Comparison of ENCODE assay signal across 22 cellular contexts in the genomic region with DNA sequence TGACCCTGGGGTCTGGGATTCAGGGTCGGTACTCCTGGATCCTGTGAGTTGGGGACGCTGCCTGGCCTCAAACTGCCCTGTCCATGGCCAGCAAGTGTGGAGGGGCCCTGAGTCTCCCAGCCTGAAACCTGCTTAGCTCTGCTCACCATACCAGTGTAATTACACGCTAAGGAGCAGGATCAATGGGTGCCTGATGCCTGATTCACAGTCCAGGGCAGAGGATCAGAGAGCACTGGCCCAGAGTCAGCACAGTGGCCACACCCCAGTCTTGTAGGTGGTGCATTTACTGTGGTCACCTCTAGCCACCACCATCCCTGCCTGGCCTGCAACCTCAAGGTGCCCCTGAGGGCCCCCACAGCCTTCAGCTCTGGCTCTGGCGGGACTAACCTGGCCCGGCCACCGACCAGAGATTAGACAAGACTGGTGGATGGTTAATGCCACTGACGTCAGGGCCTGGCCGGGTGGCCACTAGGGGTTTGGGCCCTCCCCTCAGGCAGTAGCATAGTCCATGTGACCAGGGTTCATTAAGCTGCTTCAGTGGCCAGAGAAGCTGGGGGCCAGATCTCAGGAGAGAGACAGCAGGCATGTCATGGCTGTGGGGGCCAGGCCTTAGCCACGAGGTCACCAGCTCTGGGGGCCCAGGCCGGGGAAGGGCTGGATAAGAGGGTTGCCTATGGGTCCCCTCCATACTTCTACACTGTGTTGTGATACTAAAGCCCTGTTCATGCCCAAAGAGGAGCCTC. TPM values are rescaled to one million over a fixed set of nuclear protein-coding genes. Genes with fewer than 3 reads are reported as not detected.
DNase-seq lines count a peak whose midpoint lies in the region; ATAC-seq, FAIRE-seq and TF ChIP-seq lines count a peak whose summit lies in the region.
"Had no signal": no experiment of that assay in that cellular context is flagged by ENCODE, and none has a peak within 500 bp of the region (broad histone marks: within the 10 kb centered on the region; RNA-seq: fewer than 3 reads in every experiment).

No MANE protein-coding gene starts in this region.

- peaks cover 42% of the 10 kb centered on the region for H3K27me3 Mint-ChIP-seq in activated CD4-positive, alpha-beta memory T cell treated with anti-CD3 and anti-CD28 coated beads for 36 hours

- POLR2A ChIA-PET in HEK293 (lab: Yijun Ruan, JAX): no interaction called here
- POLR2A ChIA-PET in activated CD4-positive, alpha-beta memory T cell treated with anti-CD3 and anti-CD28 coated beads for 36 hours (lab: Charles Lee): interaction anchor here (0.5 kb wide), 1 partner anchor 33 kb away, joined by 3 read pairs; no protein-coding TSS in a partner anchor

- TF ChIP-seq CTCF in HEK293 (tag by site-specific recombination; IDR thresholded peaks at IDR 0.05): no peak
- no peak for TF ChIP-seq CTCF in left lung (IDR thresholded peaks at IDR 0.05)

- no peak overlapping the region for H3K4me3 Mint-ChIP-seq in activated CD4-positive, alpha-beta memory T cell treated with anti-CD3 and anti-CD28 coated beads for 36 hours
- H3K4me3 Mint-ChIP-seq: CD8-positive, alpha-beta memory T cell; T-helper 17 cell had no signal

- ATAC-seq in left colon (peak; percentile 40), left lung (no peak)
- ATAC-seq: T-helper 17 cell had no signal

- H3K9me3 ChIP-seq in HEK293 (ENCODE audit: control insufficient read depth, insufficient read depth, low read depth, low read length): no peaks in the 10 kb centered on the region
- H3K9me3 ChIP-seq in small intestine (ENCODE audit: control insufficient read depth, low read depth): no peaks in the 10 kb centered on the region
- H3K9me3 ChIP-seq in left lung: no peaks in the 10 kb centered on the region
- H3K9me3 ChIP-seq: SJCRH30 had no signal

- intact Hi-C loops in left colon (cut with DNase I, micrococcal nuclease) (no loop called here), left lung (cut with DNase I) (no loop called here)
- intact Hi-C loops in activated CD4-positive, alpha-beta memory T cell treated with anti-CD3 and anti-CD28 coated beads for 36 hours (cut with micrococcal nuclease): no loop called here

- H3K4me1 ChIP-seq in HEK293 (ENCODE audit: control insufficient read depth, insufficient read depth, low read length) (no peaks in the 10 kb centered on the region), small intestine (ENCODE audit: control insufficient read depth in 2 of 2, insufficient read depth in 1 of 2, low read depth in 1 of 2, low read length in 1 of 2) (peaks cover 0 to 3% of the 10 kb centered on the region in 2 donors), left lung (peaks cover 9 to 13% of the 10 kb centered on the region in 2 donors)

- H3K9me3 Mint-ChIP-seq in activated CD4-positive, alpha-beta memory T cell treated with anti-CD3 and anti-CD28 coated beads for 36 hours: no peaks in the 10 kb centered on the region
- H3K9me3 Mint-ChIP-seq: CD8-positive, alpha-beta memory T cell had no signal

- H3K27me3 ChIP-seq in small intestine (ENCODE audit: control insufficient read depth in 2 of 2, insufficient read depth in 2 of 2, low read length in 2 of 2) (peaks cover 0 to 19% of the 10 kb centered on the region in 2 donors), left lung (peaks cover 28 to 84% of the 10 kb centered on the region in 2 donors)

- FAIRE-seq in small intestine (lab: Jason Lieb, UNC): no peak

- no peaks in the 10 kb centered on the region for H3K36me3 Mint-ChIP-seq in activated CD4-positive, alpha-beta memory T cell treated with anti-CD3 and anti-CD28 coated beads for 36 hours

- WGBS in small intestine, 3 donors: 47 to 76% (median 55%) methylated on average over 10 of the region's 10 CpGs

- H3K27ac Mint-ChIP-seq in activated CD4-positive, alpha-beta memory T cell treated with anti-CD3 and anti-CD28 coated beads for 36 hours: no peak overlapping the region
- H3K27ac Mint-ChIP-seq: T-helper 17 cell had no signal

- H3K4me1 Mint-ChIP-seq in activated CD4-positive, alpha-beta memory T cell treated with anti-CD3 and anti-CD28 coated beads for 36 hours (ENCODE audit: low read depth): peaks cover 2% of the 10 kb centered on the region

- no peak overlapping the region for H3K4me3 ChIP-seq in HEK293 (ENCODE audit: low read depth, low read length)
- no peak overlapping the region for H3K4me3 ChIP-seq in small intestine (ENCODE audit: low read depth in 1 of 2, low read length in 2 of 2)
- no peak overlapping the region for H3K4me3 ChIP-seq in left lung
- H3K4me3 ChIP-seq: cardiac muscle cell, lung, SJCRH30 had no signal

- H3K36me3 ChIP-seq in HEK293 (ENCODE audit: control insufficient read depth in 2 of 2, insufficient read depth in 1 of 2, low read length in 2 of 2) (no peaks in the 10 kb centered on the region), small intestine (ENCODE audit: control insufficient read depth in 2 of 2, insufficient read depth in 2 of 2, low read length in 2 of 2) (no peaks in the 10 kb centered on the region), left lung (no peaks in the 10 kb centered on the region)
- H3K36me3 ChIP-seq: cardiac muscle cell, SJCRH30 had no signal

- DNase-seq in SW480 (ENCODE audit: low spot score) (peak; percentile 32), left colon (no peak), small intestine (peak; percentile 78), H4 (ENCODE audit: low spot score) (no peak), left lung (no peak)
- DNase-seq in activated CD4-positive, alpha-beta memory T cell treated with anti-CD3 and anti-CD28 coated beads for 36 hours: no peak
- DNase-seq: activated CD4-positive, alpha-beta T cell treated with anti-CD3 and anti-CD28 coated beads, Interleukin-2, amount 50 U/mL, for 4 hours; activated gamma-delta T cell treated with Interleukin-2 at 50 U/mL for 16 hours; amniotic stem cell; CD8-positive, alpha-beta memory T cell; DMS53; GOT3; head of caudate nucleus; NCI-H526 treated with DMSO at 0.1 percent for 48 hours; stimulated activated naive CD4-positive, alpha-beta T cell treated with Interleukin-2 at 50 U/mL for 16 hours; T-helper 17 cell had no signal

- no peak overlapping the region for H3K27ac ChIP-seq in HEK293 (ENCODE audit: extremely low read depth, low read depth, low read length)
- no peak overlapping the region for H3K27ac ChIP-seq in small intestine (ENCODE audit: low read depth in 1 of 2, low read length in 1 of 2)
- H3K27ac ChIP-seq in left lung: no peak overlapping the region
- H3K27ac ChIP-seq: cardiac muscle cell, SJCRH30 had no signal

- CTCF ChIA-PET in HEK293 (lab: Yijun Ruan, JAX): interaction anchor here (1.1 to 4.4 kb wide), 4 partner anchors 7 to 47 kb away, joined by 3 to 39 read pairs (median 6); no protein-coding TSS in a partner anchor
- CTCF ChIA-PET in activated CD4-positive, alpha-beta memory T cell treated with anti-CD3 and anti-CD28 coated beads for 36 hours (lab: Charles Lee): interaction anchor here (1.5 to 10.8 kb wide), 4 partner anchors 9 to 45 kb away, joined by 4 to 79 read pairs (median 16); partner anchors contain the start of gene GNAT1

TF ChIP-seq in HEK293, 187 proteins besides CTCF, POLR2A, EP300 and RAD21:
- TF ChIP-seq ZNF157 (tag by site-specific recombination; IDR thresholded peaks at IDR 0.05) (peak; percentile 79), ZNF18 (tag by site-specific recombination; IDR thresholded peaks at IDR 0.05) (no peak)

RNA-seq across cellular contexts. Expression of gene SLC38A3, which starts 3.3 kb away (rescaled TPM):
- total RNA-seq in left colon: not detected
- 1 to 10 TPM in 1 of 3 donors, not detected in 2; 2.1 TPM for polyA plus RNA-seq in small intestine
- total RNA-seq in H4 (2014; rRNA removed; shearing (Covaris generic)): not detected in 2 replicates
- total RNA-seq in activated CD4-positive, alpha-beta memory T cell treated with anti-CD3 and anti-CD28 coated beads for 36 hours: not detected
- total RNA-seq in left lung: under 1 TPM in 1 of 2 donors, not detected in 1; 0.23 TPM
- total RNA-seq: CD8-positive, alpha-beta memory T cell had no signal
- polyA plus RNA-seq: CD8-positive, alpha-beta memory T cell had no signal

RNA-seq across cellular contexts. Expression of gene GNAT1, which starts 10.3 kb away (rescaled TPM):
- total RNA-seq in left colon: not detected
- not detected for polyA plus RNA-seq in small intestine
- total RNA-seq in H4 (2014; rRNA removed; shearing (Covaris generic)): not detected in 2 replicates
- total RNA-seq in activated CD4-positive, alpha-beta memory T cell treated with anti-CD3 and anti-CD28 coated beads for 36 hours: not detected
- total RNA-seq in left lung: not detected
- total RNA-seq: cardiac muscle cell; CD8-positive, alpha-beta memory T cell; lung; osteoblast; skeletal muscle tissue had no signal
- polyA plus RNA-seq: cardiac muscle cell; CD8-positive, alpha-beta memory T cell had no signal

RNA-seq across cellular contexts. Expression of gene GNAI2, which starts 34.3 kb away (rescaled TPM):
- 10 to 100 TPM; 46.1 to 81.3 TPM for total RNA-seq in left colon
- polyA plus RNA-seq in small intestine: 100 to 1,000 TPM in 1 of 3 donors, 10 to 100 TPM in 2; 23.9 to 117 (median 49.2) TPM
- 127 and 141 TPM in 2 replicates for total RNA-seq in H4 (2014; rRNA removed; shearing (Covaris generic))
- total RNA-seq in activated CD4-positive, alpha-beta memory T cell treated with anti-CD3 and anti-CD28 coated beads for 36 hours: 100 to 1,000 TPM; 346 to 349 TPM
- 100 to 1,000 TPM; 266 to 381 TPM for total RNA-seq in left lung

RNA-seq across cellular contexts. Expression of gene SEMA3F, which starts 46.6 kb away (rescaled TPM):
- total RNA-seq in left colon (10 to 100 TPM; 11.5 to 12.1 TPM), left lung (10 to 100 TPM; 26.0 to 56.2 TPM)
- 10 to 100 TPM in 1 of 3 donors, 1 to 10 TPM in 2; 3.0 to 35.7 (median 3.6) TPM for polyA plus RNA-seq in small intestine
- total RNA-seq in H4 (2014; rRNA removed; shearing (Covaris generic)): 0.33 and 3.8 TPM in 2 replicates
- total RNA-seq in activated CD4-positive, alpha-beta memory T cell treated with anti-CD3 and anti-CD28 coated beads for 36 hours: under 1 TPM; 0.17 to 0.19 TPM
- total RNA-seq: CD8-positive, alpha-beta memory T cell had no signal
- polyA plus RNA-seq: CD8-positive, alpha-beta memory T cell had no signal

Comparison
In these comparisons a context has a peak if more than half of its experiments do, and no peak if none do; other contexts are left out.
1. DNase-seq: peak in SW480 (single experiment) and small intestine (single experiment); none in left colon (0 of 2), H4 (single experiment), activated CD4-positive, alpha-beta memory T cell treated with anti-CD3 and anti-CD28 coated beads for 36 hours (single experiment) and left lung (0 of 2).